ENCODE assay signal across 28 cellular contexts in the genomic region with DNA sequence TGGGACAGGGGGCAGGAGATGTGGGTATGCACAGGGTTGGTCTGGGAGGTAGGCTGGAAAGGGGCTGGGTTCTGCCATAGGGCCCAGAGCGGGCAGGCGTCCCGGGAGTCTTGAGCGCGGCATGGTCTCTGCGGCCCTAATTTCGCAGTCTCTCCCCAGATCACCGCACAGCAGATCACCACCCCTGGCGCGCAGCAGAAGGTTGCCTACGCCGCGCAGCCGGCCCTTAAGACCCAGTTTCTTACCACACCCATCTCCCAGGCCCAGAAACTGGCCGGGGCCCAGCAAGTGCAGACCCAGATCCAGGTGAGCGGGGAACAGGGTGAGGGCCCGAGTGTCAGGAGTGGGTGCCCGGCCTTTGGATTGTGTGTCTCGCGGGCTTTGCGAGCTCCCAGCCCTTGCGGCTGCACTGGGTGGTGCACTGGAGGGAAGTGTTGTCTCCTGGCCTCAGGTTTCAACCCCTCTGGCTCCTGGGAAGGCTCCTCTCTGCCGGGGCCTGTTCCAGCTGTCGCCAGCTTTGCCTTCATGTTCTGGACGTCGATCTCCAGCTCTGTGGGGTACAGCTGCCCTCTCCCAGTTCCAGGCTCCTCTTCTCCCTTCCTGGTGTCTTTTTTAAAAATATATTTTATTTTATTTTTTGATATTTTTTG.
"Had no signal": no experiment of that assay in that cellular context is flagged by ENCODE, and none has a peak within 500 bp of the region (broad histone marks: within the 10 kb centered on the region; RNA-seq: fewer than 3 reads in every experiment).

No MANE protein-coding gene starts in this region.

- FAIRE-seq: astrocyte, frontal cortex, small intestine had no signal

- H3K9me3 ChIP-seq: mucosa of descending colon, neutrophil, ovary, sigmoid colon, stomach, thyroid gland, upper lobe of left lung had no signal

- H3K36me3 ChIP-seq: ovary had no signal

- H3K4me1 ChIP-seq: sigmoid colon, stomach, thyroid gland, upper lobe of left lung had no signal

- H3K27me3 ChIP-seq: brain microvascular endothelial cell, dorsolateral prefrontal cortex, neutrophil, ovary, sigmoid colon, stomach, thyroid gland, upper lobe of left lung had no signal

- H3K4me3 ChIP-seq: coronary artery, dorsolateral prefrontal cortex, lung, mucosa of descending colon, ovary, sigmoid colon, stomach, thyroid gland, upper lobe of left lung had no signal

- DNase-seq: activated CD4-positive, alpha-beta T cell treated with anti-CD3 and anti-CD28 coated beads for 48 hours; activated CD4-positive, alpha-beta T cell treated with anti-CD3 and anti-CD28 coated beads, Interleukin-2, amount 50 U/mL, for 48 hours; activated CD8-positive, alpha-beta memory T cell treated with anti-CD3 and anti-CD28 coated beads for 24 hours; activated gamma-delta T cell; activated naive CD4-positive, alpha-beta T cell treated with anti-CD3 and anti-CD28 coated beads, Interleukin-2, amount 10 ng/mL, durations not matched to agents 7 days and 5 days; amniotic stem cell; brain microvascular endothelial cell; dorsolateral prefrontal cortex; effector memory CD4-positive, alpha-beta T cell; kidney glomerular epithelial cell; mucosa of descending colon; ovary; retina; sigmoid colon; small intestine; stimulated activated CD4-positive, alpha-beta T cell treated with anti-CD3 and anti-CD28 coated beads, Interleukin-1b, Interleukin-23, amount 100 ng/mL, for 48 hours; stimulated activated CD4-positive, alpha-beta T cell treated with anti-CD3 and anti-CD28 coated beads, Interleukin-4, amount 100 ng/mL, for 4 hours; stimulated activated CD8-positive, alpha-beta memory T cell treated with anti-CD3 and anti-CD28 coated beads, Interleukin-4, amount 100 ng/mL, for 48 hours; stimulated activated naive B cell treated with anti-CD40 and anti-IgM and Interleukin-4, amounts not matched to agents 10 μg/mL and 1 μg/mL and 100 μg/mL, for 72 hours; stomach; thyroid gland had no signal

- H3K27ac ChIP-seq: brain microvascular endothelial cell, coronary artery, dorsolateral prefrontal cortex, neutrophil, ovary, sigmoid colon, thyroid gland, upper lobe of left lung had no signal

- ATAC-seq: left lobe of liver; mucosa of descending colon; stimulated activated naive B cell treated with anti-CD40 and anti-IgM and Interleukin-4, amounts not matched to agents 10 μg/mL and 1 μg/mL and 100 μg/mL, for 72 hours had no signal
